ENCODE assay signal across 1 cellular context in genomic region chr9:94259077-94259847, GRCh38.
A peak's percentile ranks its signal among the peaks of the same experiment; 100 is the strongest.
TF ChIP-seq lines count a peak whose summit lies in the region.

Gene ZNF169, plus strand, starts transcription at chr9:94259298. Its CDS starts 19,515 bp downstream, at chr9:94278813.

TF ChIP-seq in H1, 55 proteins besides CTCF, POLR2A, EP300 and RAD21:
- TF ChIP-seq HDAC6 (IDR thresholded peaks at IDR 0.05; ENCODE audit: low read depth, low read length): no peak
- no peak for TF ChIP-seq CTBP2 (IDR thresholded peaks at IDR 0.05; ENCODE audit: borderline replicate concordance, insufficient read depth, insufficient read length, low read length)
- no peak for TF ChIP-seq YY1 (IDR thresholded peaks at IDR 0.05; ENCODE audit: low read depth, low read length)
- no peak for TF ChIP-seq ZNF274 (IDR thresholded peaks at IDR 0.05; ENCODE audit: borderline replicate concordance, extremely low read depth, low read length)
- TF ChIP-seq BACH1 (IDR thresholded peaks at IDR 0.05; ENCODE audit: low read length): peak; percentile 54; the same call in 1 of the 2 replicates
- no peak for TF ChIP-seq FOSL1 (IDR thresholded peaks at IDR 0.05; ENCODE audit: insufficient read depth, low read depth, low read length)
- TF ChIP-seq KDM5A (IDR thresholded peaks at IDR 0.05; ENCODE audit: low read length): no peak
- TF ChIP-seq POU5F1 (IDR thresholded peaks at IDR 0.05; ENCODE audit: low read depth, low read length): no peak
- no peak for TF ChIP-seq CHD2 (IDR thresholded peaks at IDR 0.05; ENCODE audit: low read length)
- no peak for TF ChIP-seq JUN (IDR thresholded peaks at IDR 0.05; ENCODE audit: low read depth, low read length)
- TF ChIP-seq TAF1 (IDR thresholded peaks at IDR 0.05; ENCODE audit: low read depth, low read length): peak; percentile 79
- TF ChIP-seq TCF12 (IDR thresholded peaks at IDR 0.05; ENCODE audit: low read depth, low read length): no peak
- no peak for TF ChIP-seq GTF2F1 (IDR thresholded peaks at IDR 0.05; ENCODE audit: borderline replicate concordance, low read depth, low read length)
- TF ChIP-seq RBBP5 (IDR thresholded peaks at IDR 0.05; ENCODE audit: borderline replicate concordance, low read depth, low read length): peak; percentile 27; the same call in 1 of the 2 replicates
- no peak for TF ChIP-seq BRCA1 (IDR thresholded peaks at IDR 0.05; ENCODE audit: low read depth, low read length)
- TF ChIP-seq CBX8 (IDR thresholded peaks at IDR 0.05; ENCODE audit: borderline replicate concordance, low read depth, low read length): no peak
- no peak for TF ChIP-seq SP2 (IDR thresholded peaks at IDR 0.05; ENCODE audit: low read length)
- 0 out of 2 replicates have a peak, but pooled peaks have one; percentile 14 for TF ChIP-seq SP1 (IDR thresholded peaks at IDR 0.05; ENCODE audit: low read depth, low read length)
- TF ChIP-seq MAFK (IDR thresholded peaks at IDR 0.05; ENCODE audit: low read depth, low read length): no peak
- TF ChIP-seq TAF7 (optimal IDR thresholded peaks at IDR 0.05; ENCODE audit: borderline replicate concordance, low read depth, low read length): no peak
- TF ChIP-seq CEBPB (IDR thresholded peaks at IDR 0.05; ENCODE audit: low read depth, low read length): no peak
- no peak for TF ChIP-seq RNF2 (IDR thresholded peaks at IDR 0.05; ENCODE audit: borderline replicate concordance, low read depth, low read length, missing control alignments, poor library complexity, severe bottlenecking)
- peak in 1 of 2 experiments; percentile 89; a peak in 2 of 4 replicates for TF ChIP-seq SIN3A (conservative IDR thresholded peaks at IDR 0.05 in 1 of 2, IDR thresholded peaks at IDR 0.05 in 1 of 2; ENCODE audit: low read depth in 1 of 2, low read length in 2 of 2)
- TF ChIP-seq CHD7 (IDR thresholded peaks at IDR 0.05; ENCODE audit: insufficient replicate concordance, low read length): no peak
- TF ChIP-seq SRF (IDR thresholded peaks at IDR 0.05; ENCODE audit: low read depth, low read length): no peak
- no peak for TF ChIP-seq ATF3 (IDR thresholded peaks at IDR 0.05; ENCODE audit: insufficient read depth, low read depth, low read length)
- TF ChIP-seq EGR1 (IDR thresholded peaks at IDR 0.05; ENCODE audit: borderline replicate concordance, low read depth, low read length): no peak
- TF ChIP-seq BCL11A (IDR thresholded peaks at IDR 0.05; ENCODE audit: low read depth in 2 of 2, low read length in 2 of 2): no peak
- no peak for TF ChIP-seq JUND (IDR thresholded peaks at IDR 0.05; ENCODE audit: low read length)
- TF ChIP-seq KDM1A (IDR thresholded peaks at IDR 0.05; ENCODE audit: borderline replicate concordance, low read length): no peak
- TF ChIP-seq SP4 (IDR thresholded peaks at IDR 0.05; ENCODE audit: low read length): no peak
- TF ChIP-seq TBP (IDR thresholded peaks at IDR 0.05; ENCODE audit: low read depth, low read length): peak; percentile 69
- TF ChIP-seq SUZ12 (IDR thresholded peaks at IDR 0.05; ENCODE audit: low read length): no peak
- peak; percentile 74 for TF ChIP-seq POLR2AphosphoS5 (IDR thresholded peaks at IDR 0.05; ENCODE audit: low read depth, low read length)
- peak; percentile 62 for TF ChIP-seq MAX (IDR thresholded peaks at IDR 0.05)
- TF ChIP-seq RXRA (IDR thresholded peaks at IDR 0.05; ENCODE audit: insufficient read depth, low read depth, low read length): no peak
- TF ChIP-seq E2F6 (IDR thresholded peaks at IDR 0.05): peak; percentile 66
- TF ChIP-seq RFX5 (IDR thresholded peaks at IDR 0.05; ENCODE audit: borderline replicate concordance, low read depth, low read length): no peak
- no peak for TF ChIP-seq SAP30 (IDR thresholded peaks at IDR 0.05; ENCODE audit: insufficient read depth, insufficient replicate concordance, low read length)
- TF ChIP-seq CREB1 (IDR thresholded peaks at IDR 0.05): peak; percentile 79
- peak; percentile 94 for TF ChIP-seq TEAD4 (IDR thresholded peaks at IDR 0.05; ENCODE audit: low read depth, low read length)
- TF ChIP-seq CHD1 (IDR thresholded peaks at IDR 0.05; ENCODE audit: low read depth, low read length): no peak
- peak in 1 of 2 experiments; percentile 91; a peak in 1 of 4 replicates for TF ChIP-seq HDAC2 (IDR thresholded peaks at IDR 0.05; ENCODE audit: borderline replicate concordance in 1 of 2, low read depth in 2 of 2, low read length in 2 of 2)
- TF ChIP-seq ATF2 (IDR thresholded peaks at IDR 0.05; ENCODE audit: low read length): no peak
- peak; percentile 83 for TF ChIP-seq PHF8 (conservative IDR thresholded peaks at IDR 0.05; ENCODE audit: low read depth, low read length)
- TF ChIP-seq EZH2 (IDR thresholded peaks at IDR 0.05; ENCODE audit: low read depth, low read length, severe bottlenecking): no peak
- TF ChIP-seq SIX5 (IDR thresholded peaks at IDR 0.05; ENCODE audit: low read depth, low read length): peak; percentile 94
- TF ChIP-seq CBX5 (IDR thresholded peaks at IDR 0.05; ENCODE audit: low read depth, low read length): no peak
- no peak for TF ChIP-seq NANOG (IDR thresholded peaks at IDR 0.05; ENCODE audit: insufficient read depth, low read depth, low read length, poor library complexity, severe bottlenecking)
- peak; percentile 98 for TF ChIP-seq KDM4A (IDR thresholded peaks at IDR 0.05; ENCODE audit: low read depth, low read length, severe bottlenecking)
- no peak for TF ChIP-seq NRF1 (IDR thresholded peaks at IDR 0.05; ENCODE audit: low read depth, low read length)
- TF ChIP-seq SIRT6 (IDR thresholded peaks at IDR 0.05; ENCODE audit: low read length): no peak
- TF ChIP-seq GABPA (IDR thresholded peaks at IDR 0.05; ENCODE audit: borderline replicate concordance, insufficient read depth, low read length): no peak
- TF ChIP-seq USF2 (IDR thresholded peaks at IDR 0.05; ENCODE audit: low read length): no peak
- TF ChIP-seq ASH2L (IDR thresholded peaks at IDR 0.05; ENCODE audit: low read length): peak; percentile 87
